In the genomic region with DNA sequence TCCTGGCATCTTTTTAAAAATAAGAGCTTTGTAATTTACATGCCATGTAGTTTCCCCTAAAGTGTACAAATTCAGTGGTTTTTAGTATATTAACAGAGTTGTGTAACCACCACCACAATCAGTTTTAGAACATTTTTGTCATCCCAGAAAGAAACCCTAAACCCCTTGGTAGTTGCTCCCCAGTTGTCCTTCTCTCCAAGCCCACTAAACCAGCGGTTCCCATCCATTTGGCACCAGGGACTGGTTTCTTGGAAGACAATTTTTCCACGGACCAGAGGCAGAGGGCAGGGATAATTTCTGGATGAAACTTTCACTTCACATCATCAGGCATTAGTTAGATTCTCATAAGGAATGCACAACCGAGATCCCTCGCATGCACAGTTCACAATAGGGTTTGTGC, we compare ENCODE assay signal across 38 cellular contexts. TPM values are rescaled to one million over a fixed set of nuclear protein-coding genes. Genes with fewer than 3 reads are reported as not detected.
"Had no signal": no experiment of that assay in that cellular context is flagged by ENCODE, and none has a peak within 500 bp of the region (broad histone marks: within the 10 kb centered on the region; RNA-seq: fewer than 3 reads in every experiment).

No MANE protein-coding gene starts in this region.

- DNase-seq: activated B cell treated with CpG ODN at 0.5 μM for 24 hours; activated CD4-positive, alpha-beta T cell treated with anti-CD3 and anti-CD28 coated beads, Interleukin-2, amount 50 U/mL, for 1 hour; activated CD8-positive, alpha-beta T cell treated with anti-CD3 and anti-CD28 coated beads for 36 hours; activated naive CD4-positive, alpha-beta T cell; activated T-cell treated with anti-CD3 and anti-CD28 coated beads, Interleukin-2, amount 50 U/mL, for 4 hours; anterior cingulate cortex; colonic mucosa; dorsolateral prefrontal cortex; effector memory CD4-positive, alpha-beta T cell; foreskin melanocyte; heart right ventricle; left lung; mesendoderm; mucosa of descending colon; pancreas; psoas muscle; sigmoid colon; stimulated activated CD4-positive, alpha-beta T cell treated with anti-CD3 and anti-CD28 coated beads, Interleukin-1b, Interleukin-23, amount 100 ng/mL, for 48 hours; stimulated activated CD4-positive, alpha-beta T cell treated with anti-CD3 and anti-CD28 coated beads, Interleukin-4, amount 100 ng/mL, for 4 hours; stimulated activated CD8-positive, alpha-beta memory T cell treated with anti-CD3 and anti-CD28 coated beads, Interleukin-4, amount 100 ng/mL, for 48 hours; stimulated activated naive B cell treated with anti-CD40 and anti-IgM and Interleukin-4, amounts not matched to agents 10 μg/mL and 1 μg/mL and 100 μg/mL, for 72 hours; stomach; T-cell; thyroid gland; upper lobe of left lung had no signal

- H3K4me3 ChIP-seq: colonic mucosa, dorsolateral prefrontal cortex, heart right ventricle, left lung, lung, mucosa of descending colon, pancreas, psoas muscle, sigmoid colon, smooth muscle cell, stomach, thyroid gland, upper lobe of left lung, vagina had no signal

- H3K9me3 ChIP-seq: colonic mucosa, heart right ventricle, left lung, mucosa of descending colon, pancreas, psoas muscle, sigmoid colon, stomach, thyroid gland, upper lobe of left lung, vagina had no signal

- H3K4me3 Mint-ChIP-seq: activated B cell treated with CpG ODN at 0.5 μM for 24 hours; activated CD8-positive, alpha-beta T cell treated with anti-CD3 and anti-CD28 coated beads for 36 hours; activated T-cell treated with anti-CD3 and anti-CD28 coated beads, Interleukin-2, amount 50 U/mL, for 4 hours; nephron; stimulated activated naive B cell treated with anti-CD40 and anti-IgM and Interleukin-4, amounts not matched to agents 10 μg/mL and 1 μg/mL and 100 μg/mL, for 72 hours; T-helper 2 cell treated with Interferon-gamma antibody and Interleukin-4, amounts not matched to agents 5 μg/mL and 100 μg/mL, for 36 hours had no signal

- H3K4me1 ChIP-seq: colonic mucosa, pancreas, upper lobe of left lung had no signal

- H3K27me3 Mint-ChIP-seq: activated B cell treated with CpG ODN at 0.5 μM for 24 hours; activated CD8-positive, alpha-beta T cell treated with anti-CD3 and anti-CD28 coated beads for 36 hours; stimulated activated naive B cell treated with anti-CD40 and anti-IgM and Interleukin-4, amounts not matched to agents 10 μg/mL and 1 μg/mL and 100 μg/mL, for 72 hours; T-cell had no signal

- H3K27ac Mint-ChIP-seq: activated B cell treated with CpG ODN at 0.5 μM for 24 hours; activated CD8-positive, alpha-beta T cell treated with anti-CD3 and anti-CD28 coated beads for 36 hours; activated T-helper 2 cell treated with anti-CD3 and anti-CD28 coated beads, Interferon-gamma antibody, Interleukin-2, Interleukin-4, amounts not matched to agents 10 μg/mL and 5 μg/mL and 100 μg/mL, durations not matched to agents 14 hours and 24 hours and 36 hours; nephron; stimulated activated naive B cell treated with anti-CD40 and anti-IgM and Interleukin-4, amounts not matched to agents 10 μg/mL and 1 μg/mL and 100 μg/mL, for 72 hours; T-helper 2 cell treated with Interferon-gamma antibody and Interleukin-4, amounts not matched to agents 5 μg/mL and 100 μg/mL, for 36 hours had no signal

- H3K27ac ChIP-seq: colonic mucosa, dorsolateral prefrontal cortex, heart right ventricle, left lung, pancreas, psoas muscle, sigmoid colon, stomach, thyroid gland, upper lobe of left lung, vagina had no signal

- H3K9me3 Mint-ChIP-seq: activated B cell treated with CpG ODN at 0.5 μM for 24 hours; activated CD8-positive, alpha-beta T cell treated with anti-CD3 and anti-CD28 coated beads for 36 hours; activated naive CD4-positive, alpha-beta T cell treated with anti-CD3 and anti-CD28 coated beads, Interleukin-2, amount 50 U/mL, for 72 hours; activated T-cell treated with anti-CD3 and anti-CD28 coated beads, Interleukin-2, amount 50 U/mL, for 4 hours; activated T-helper 2 cell treated with anti-CD3 and anti-CD28 coated beads, Interferon-gamma antibody, Interleukin-2, Interleukin-4, amounts not matched to agents 10 μg/mL and 5 μg/mL and 100 μg/mL, durations not matched to agents 14 hours and 24 hours and 36 hours; nephron; stimulated activated naive B cell treated with anti-CD40 and anti-IgM and Interleukin-4, amounts not matched to agents 10 μg/mL and 1 μg/mL and 100 μg/mL, for 72 hours; T-cell; T-helper 2 cell treated with Interferon-gamma antibody and Interleukin-4, amounts not matched to agents 5 μg/mL and 100 μg/mL, for 36 hours had no signal

- ATAC-seq: activated CD8-positive, alpha-beta T cell treated with anti-CD3 and anti-CD28 coated beads for 36 hours; activated naive CD4-positive, alpha-beta T cell treated with anti-CD3 and anti-CD28 coated beads, Interleukin-2, amount 50 U/mL, for 72 hours; activated T-cell treated with anti-CD3 and anti-CD28 coated beads, Interleukin-2, amount 50 U/mL, for 4 hours; heart right ventricle; left lung; mucosa of descending colon; pancreas; psoas muscle; stimulated activated naive B cell treated with anti-CD40 and anti-IgM and Interleukin-4, amounts not matched to agents 10 μg/mL and 1 μg/mL and 100 μg/mL, for 72 hours; T-cell had no signal

- H3K27me3 ChIP-seq: colonic mucosa, dorsolateral prefrontal cortex, heart right ventricle, left lung, pancreas, sigmoid colon, stomach, thyroid gland, upper lobe of left lung, vagina had no signal

RNA-seq across cellular contexts. Expression of a gene that starts 28.5 kb away (rescaled TPM):
- total RNA-seq: activated B cell treated with CpG ODN at 0.5 μM for 24 hours; activated CD8-positive, alpha-beta T cell treated with anti-CD3 and anti-CD28 coated beads for 36 hours; activated naive CD4-positive, alpha-beta T cell treated with anti-CD3 and anti-CD28 coated beads, Interleukin-2, amount 50 U/mL, for 72 hours; activated T-cell treated with anti-CD3 and anti-CD28 coated beads, Interleukin-2, amount 50 U/mL, for 4 hours; activated T-helper 2 cell treated with anti-CD3 and anti-CD28 coated beads, Interferon-gamma antibody, Interleukin-2, Interleukin-4, amounts not matched to agents 10 μg/mL and 5 μg/mL and 100 μg/mL, durations not matched to agents 14 hours and 24 hours and 36 hours; bronchial epithelial cell; colonic mucosa; endothelial cell of umbilical vein; glomerular endothelial cell; heart right ventricle; left lung; lung; mucosa of descending colon; myocyte; pancreas; psoas muscle; sigmoid colon; smooth muscle cell; stomach; T-cell; thyroid gland; upper lobe of left lung; vagina had no signal
- polyA plus RNA-seq: adipose tissue, endothelial cell of umbilical vein, esophagus, heart right ventricle, lung, pancreas, psoas muscle, sigmoid colon, smooth muscle cell, stomach had no signal

RNA-seq across cellular contexts. Expression of a gene that starts 53.8 kb away (rescaled TPM):
- total RNA-seq: activated B cell treated with CpG ODN at 0.5 μM for 24 hours; activated CD8-positive, alpha-beta T cell treated with anti-CD3 and anti-CD28 coated beads for 36 hours; activated T-cell treated with anti-CD3 and anti-CD28 coated beads, Interleukin-2, amount 50 U/mL, for 4 hours; activated T-helper 2 cell treated with anti-CD3 and anti-CD28 coated beads, Interferon-gamma antibody, Interleukin-2, Interleukin-4, amounts not matched to agents 10 μg/mL and 5 μg/mL and 100 μg/mL, durations not matched to agents 14 hours and 24 hours and 36 hours; bronchial epithelial cell; colonic mucosa; endothelial cell of umbilical vein; mucosa of descending colon; myocyte; sigmoid colon; stomach; T-cell; vagina had no signal
